ENCODE assay signal across 8 cellular contexts in genomic region chr5:143008809-143009521, GRCh38.
DNase-seq lines count a peak whose midpoint lies in the region; ATAC-seq and TF ChIP-seq lines count a peak whose summit lies in the region.

No MANE protein-coding gene starts in this region.

- H3K4me3 Mint-ChIP-seq in HFFc6: peak overlapping the region; percentile 80

- no peaks in the 10 kb centered on the region for H3K27me3 Mint-ChIP-seq in HFFc6 (ENCODE audit: insufficient read depth)

- H3K9me3 Mint-ChIP-seq in HFFc6: no peaks in the 10 kb centered on the region

- TF ChIP-seq CTCF in HFFc6 (IDR thresholded peaks at IDR 0.05): no peak

- H3K27ac Mint-ChIP-seq in HFFc6: peak overlapping the region; percentile 88

- H3K36me3 Mint-ChIP-seq in HFFc6 (ENCODE audit: low read depth): no peaks in the 10 kb centered on the region

- DNase-seq in HFFc6 (peak; percentile 97), NCI-H2029 (lab: John Stamatoyannopoulos, UW) (peak; percentile 76), activated T-cell treated with anti-CD3 and anti-CD28 coated beads for 24 hours (ENCODE audit: low read depth) (peak; percentile 80), germinal center (ENCODE audit: low spot score) (peak; percentile 30), inferior parietal cortex (ENCODE audit: extremely low spot score) (no peak), ecto neural progenitor cell (ENCODE audit: low spot score) (no peak)
- peak; percentile 45 to 72 for DNase-seq in stimulated activated CD4-positive, alpha-beta T cell treated with anti-CD3 and anti-CD28 coated beads, Interleukin-2, amount 100 ng/mL, for 48 hours

- peak; percentile 81 for ATAC-seq in GM18498 (IDR thresholded peaks at IDR 0.05; ENCODE audit: unreplicated experiment)

- peaks cover 33% of the 10 kb centered on the region for H3K4me1 Mint-ChIP-seq in HFFc6 (ENCODE audit: low read depth)

Comparison
In these comparisons a context has a peak if more than half of its experiments do, and no peak if none do; other contexts are left out.
1. DNase-seq: peak in HFFc6 (single experiment), NCI-H2029 (single experiment), activated T-cell treated with anti-CD3 and anti-CD28 coated beads for 24 hours (single experiment), germinal center (single experiment) and stimulated activated CD4-positive, alpha-beta T cell treated with anti-CD3 and anti-CD28 coated beads, Interleukin-2, amount 100 ng/mL, for 48 hours (2 of 2); none in inferior parietal cortex (single experiment) and ecto neural progenitor cell (single experiment).